Comparison of ENCODE assay signal across 21 cellular contexts in genomic region chr2:154291511-154291910, GRCh38.
DNase-seq lines count a peak whose midpoint lies in the region; ATAC-seq and TF ChIP-seq lines count a peak whose summit lies in the region.
"Had no signal": no experiment of that assay in that cellular context is flagged by ENCODE, and none has a peak within 500 bp of the region (broad histone marks: within the 10 kb centered on the region; RNA-seq: fewer than 3 reads in every experiment).

No MANE protein-coding gene starts in this region.

- H2BK5ac ChIP-seq in mesenchymal stem cell (ENCODE audit: low read depth, low read length, poor library complexity, severe bottlenecking) = no peak overlapping the region

- H3K27me3 ChIP-seq in H7 (ENCODE audit: control insufficient read depth, insufficient read depth, low read length) (no peaks in the 10 kb centered on the region), mesenchymal stem cell (ENCODE audit: control insufficient read depth in 1 of 2, insufficient read depth in 1 of 2, low read length in 2 of 2) (no peaks in the 10 kb centered on the region)
- H3K27me3 ChIP-seq: BE2C; BLaER1 treated with 17β-estradiol and CSF1 and Interleukin-3, amounts not matched to agents 10 nM and 100 nM had no signal

- H3K36me3 Mint-ChIP-seq in nephron progenitor cell (ENCODE audit: low read depth) = peaks cover 32% of the 10 kb centered on the region
- no peaks in the 10 kb centered on the region for H3K36me3 Mint-ChIP-seq in stimulated activated memory B cell treated with anti-CD40 and anti-IgM and Interleukin-4, amounts not matched to agents 10 μg/mL and 1 μg/mL and 100 μg/mL, for 72 hours
- H3K36me3 Mint-ChIP-seq: CD14-positive monocyte; CD8-positive, alpha-beta memory T cell had no signal

- peak overlapping the region; percentile 22 for H3K27ac Mint-ChIP-seq in nephron progenitor cell
- H3K27ac Mint-ChIP-seq in stimulated activated memory B cell treated with anti-CD40 and anti-IgM and Interleukin-4, amounts not matched to agents 10 μg/mL and 1 μg/mL and 100 μg/mL, for 72 hours = no peak overlapping the region
- H3K27ac Mint-ChIP-seq: CD14-positive monocyte; CD4-positive, alpha-beta T cell; CD8-positive, alpha-beta memory T cell had no signal

- 93% methylated on average over 20 of the region's 20 CpGs for WGBS in mesenchymal stem cell

- no peak overlapping the region for H2AK5ac ChIP-seq in mesenchymal stem cell (ENCODE audit: low read length, severe bottlenecking)

- H3K9me3 Mint-ChIP-seq in nephron progenitor cell = peaks cover 32% of the 10 kb centered on the region
- peaks cover 3% of the 10 kb centered on the region for H3K9me3 Mint-ChIP-seq in stimulated activated memory B cell treated with anti-CD40 and anti-IgM and Interleukin-4, amounts not matched to agents 10 μg/mL and 1 μg/mL and 100 μg/mL, for 72 hours

- H3K9me3 ChIP-seq in mesenchymal stem cell (ENCODE audit: control insufficient read depth, low read length) = peaks cover 13% of the 10 kb centered on the region
- H3K9me3 ChIP-seq: BE2C had no signal

- H3K9ac ChIP-seq in mesenchymal stem cell (ENCODE audit: low read length) = no peak overlapping the region
- H3K9ac ChIP-seq: BLaER1 treated with 17β-estradiol and CSF1 and Interleukin-3, amounts not matched to agents 10 nM and 100 nM had no signal

- no peaks in the 10 kb centered on the region for H3K27me3 Mint-ChIP-seq in nephron progenitor cell (ENCODE audit: low read depth, poor library complexity)
- no peaks in the 10 kb centered on the region for H3K27me3 Mint-ChIP-seq in stimulated activated memory B cell treated with anti-CD40 and anti-IgM and Interleukin-4, amounts not matched to agents 10 μg/mL and 1 μg/mL and 100 μg/mL, for 72 hours
- H3K27me3 Mint-ChIP-seq: CD4-positive, alpha-beta T cell; CD8-positive, alpha-beta memory T cell had no signal

- H3K18ac ChIP-seq in mesenchymal stem cell (ENCODE audit: low read depth in 1 of 2, low read length in 2 of 2) = no peak overlapping the region

- no peaks in the 10 kb centered on the region for H3K79me1 ChIP-seq in mesenchymal stem cell (replicated peaks; ENCODE audit: low read length, poor library complexity, severe bottlenecking)

- H3K4me3 ChIP-seq in H7 (ENCODE audit: insufficient read depth, low read depth, low read length) (no peak overlapping the region), mesenchymal stem cell (ENCODE audit: insufficient read depth in 1 of 2, low read depth in 1 of 2, low read length in 2 of 2) (no peak overlapping the region)
- H3K4me3 ChIP-seq: BLaER1 treated with 17β-estradiol and CSF1 and Interleukin-3, amounts not matched to agents 10 nM and 100 nM had no signal

- H2BK120ac ChIP-seq in mesenchymal stem cell (ENCODE audit: low read depth, low read length) = no peak overlapping the region

- no peak overlapping the region for H2BK12ac ChIP-seq in mesenchymal stem cell (ENCODE audit: low read length in 2 of 2)

- peak; percentile 7 for DNase-seq in activated gamma-delta T cell (lab: John Stamatoyannopoulos, UW)
- DNase-seq in activated gamma-delta T cell treated with Interleukin-2 at 50 U/mL for 16 hours = no peak
- peak; percentile 1 for DNase-seq in H7
- DNase-seq in nephron progenitor cell = no peak
- no peak for DNase-seq in mesenchymal stem cell
- DNase-seq in AG08395 (ENCODE audit: low spot score) = no peak
- DNase-seq: AML-193; BE2C; CD4-positive, alpha-beta T cell; CD8-positive, alpha-beta memory T cell; DMS 273 treated with DMSO at 0.1 percent for 48 hours; DMS53; DMS79 treated with DMSO at 0.1 percent for 48 hours; GF-D8; GOT3; HCEC 1CT had no signal

- H3K4me1 ChIP-seq in mesenchymal stem cell (ENCODE audit: control insufficient read depth, insufficient read depth, low read depth, low read length) = no peaks in the 10 kb centered on the region
- H3K4me1 ChIP-seq: BE2C; BLaER1 treated with 17β-estradiol and CSF1 and Interleukin-3, amounts not matched to agents 10 nM and 100 nM had no signal

- H3K27ac ChIP-seq in mesenchymal stem cell (ENCODE audit: low read length, poor library complexity, severe bottlenecking) = no peak overlapping the region
- H3K27ac ChIP-seq: 22Rv1; BLaER1 treated with 17β-estradiol and CSF1 and Interleukin-3, amounts not matched to agents 10 nM and 100 nM had no signal

- H3K4me2 ChIP-seq in mesenchymal stem cell (ENCODE audit: low read length, poor library complexity, severe bottlenecking) = no peak overlapping the region
- H3K4me2 ChIP-seq: BLaER1 treated with 17β-estradiol and CSF1 and Interleukin-3, amounts not matched to agents 10 nM and 100 nM had no signal

- no peak overlapping the region for H2BK15ac ChIP-seq in mesenchymal stem cell (ENCODE audit: low read depth, poor library complexity, severe bottlenecking)

- peak; percentile 39 for ATAC-seq in stimulated activated memory B cell treated with anti-CD40 and anti-IgM and Interleukin-4, amounts not matched to agents 10 μg/mL and 1 μg/mL and 100 μg/mL, for 72 hours
- ATAC-seq in GM21367 (IDR thresholded peaks at IDR 0.05; ENCODE audit: unreplicated experiment) = no peak

- H2AFZ ChIP-seq in mesenchymal stem cell (ENCODE audit: low read depth, low read length) = no peak overlapping the region

- H3K23ac ChIP-seq in mesenchymal stem cell (ENCODE audit: low read length in 2 of 2) = no peak overlapping the region

- H4K91ac ChIP-seq in mesenchymal stem cell (ENCODE audit: low read length) = no peak overlapping the region

- H4K8ac ChIP-seq in mesenchymal stem cell (ENCODE audit: low read length) = no peak overlapping the region

- H3K4me1 Mint-ChIP-seq in nephron progenitor cell = peaks cover 7% of the 10 kb centered on the region
- no peaks in the 10 kb centered on the region for H3K4me1 Mint-ChIP-seq in stimulated activated memory B cell treated with anti-CD40 and anti-IgM and Interleukin-4, amounts not matched to agents 10 μg/mL and 1 μg/mL and 100 μg/mL, for 72 hours
- H3K4me1 Mint-ChIP-seq: CD14-positive monocyte; CD8-positive, alpha-beta memory T cell had no signal

- no peak overlapping the region for H3K4ac ChIP-seq in mesenchymal stem cell (ENCODE audit: low read depth in 1 of 2, low read length in 2 of 2)

- H3K36me3 ChIP-seq in H7 (replicated peaks; ENCODE audit: control insufficient read depth, insufficient read depth, low read length) (no peaks in the 10 kb centered on the region), mesenchymal stem cell (ENCODE audit: control insufficient read depth in 1 of 2, insufficient read depth in 2 of 2, low read depth in 1 of 2, low read length in 2 of 2) (no peaks in the 10 kb centered on the region)
- H3K36me3 ChIP-seq: BE2C; BLaER1 treated with 17β-estradiol and CSF1 and Interleukin-3, amounts not matched to agents 10 nM and 100 nM had no signal

- H3K4me3 Mint-ChIP-seq in nephron progenitor cell = no peak overlapping the region
- no peak overlapping the region for H3K4me3 Mint-ChIP-seq in stimulated activated memory B cell treated with anti-CD40 and anti-IgM and Interleukin-4, amounts not matched to agents 10 μg/mL and 1 μg/mL and 100 μg/mL, for 72 hours
- H3K4me3 Mint-ChIP-seq: CD14-positive monocyte; CD4-positive, alpha-beta T cell; CD8-positive, alpha-beta memory T cell had no signal

- no peak for TF ChIP-seq CTCF in nephron progenitor cell (IDR thresholded peaks at IDR 0.05)

- no peak overlapping the region for H3K14ac ChIP-seq in mesenchymal stem cell (ENCODE audit: low read length in 2 of 2)

Comparison
In these comparisons a context has a peak if more than half of its experiments do, and no peak if none do; other contexts are left out.
1. DNase-seq: peak in activated gamma-delta T cell (single experiment) and H7 (single experiment); none in activated gamma-delta T cell treated with Interleukin-2 at 50 U/mL for 16 hours (single experiment), nephron progenitor cell (single experiment), mesenchymal stem cell (single experiment) and AG08395 (single experiment).